8 cellular contexts compared by ENCODE assay signal in the genomic region with DNA sequence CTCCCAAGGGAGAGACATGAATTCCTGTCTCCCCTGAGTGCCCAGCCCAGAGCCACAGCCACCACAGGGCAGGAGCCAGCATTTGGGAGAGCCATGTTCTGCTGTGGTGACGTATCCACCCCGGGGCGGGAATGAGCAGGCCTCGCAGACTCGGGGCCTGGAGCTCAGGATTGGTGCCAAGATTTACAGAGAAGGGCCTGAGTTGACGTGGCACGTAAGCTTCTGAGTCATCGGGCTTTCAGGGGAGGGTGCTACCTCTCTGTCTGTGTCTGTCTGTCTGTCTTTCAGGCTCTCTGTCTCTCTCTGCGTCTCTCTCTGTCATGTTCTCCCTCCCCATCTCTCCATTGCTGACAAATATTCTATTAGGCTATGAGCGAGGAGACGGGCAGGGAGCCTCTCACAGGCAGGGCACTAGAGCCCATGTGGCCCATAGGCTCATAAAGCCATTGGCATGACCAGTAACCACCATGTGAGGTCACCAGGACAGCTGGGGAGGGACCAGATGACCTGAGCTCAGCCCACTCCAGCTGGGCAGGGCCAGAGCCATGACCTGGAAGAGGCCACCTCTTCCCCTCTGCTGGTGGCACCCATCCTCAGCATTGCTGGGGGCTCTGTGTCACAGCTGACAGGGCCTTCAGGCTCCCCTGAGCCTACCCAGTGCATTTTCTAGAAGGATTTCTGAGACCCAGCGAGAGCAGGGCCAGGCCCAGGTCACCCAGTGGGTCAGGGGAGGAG.
DNase-seq lines count a peak whose midpoint lies in the region; ATAC-seq, FAIRE-seq and TF ChIP-seq lines count a peak whose summit lies in the region.

No MANE protein-coding gene starts in this region.

- DNase-seq in H54 (ENCODE audit: insufficient read length, low spot score): peak; percentile 88
- peak; percentile 70 for DNase-seq in SW480 (ENCODE audit: low spot score)
- peak; percentile 80 for DNase-seq in cardiac septum (ENCODE audit: low spot score)
- DNase-seq in smooth muscle cell of the brain vasculature (ENCODE audit: low read depth, low spot score): peak; percentile 71
- no peak for DNase-seq in iPS-NIHi11 (ENCODE audit: low spot score)
- DNase-seq in effector CD8-positive, alpha-beta T cell (lab: John Stamatoyannopoulos, UW): no peak
- no peak for DNase-seq in pons (ENCODE audit: low spot score)

- FAIRE-seq in H54 (lab: Jason Lieb, UNC): no peak

- intact Hi-C loops in cardiac septum (cut with DNase I): no loop called here

- peak; percentile 31; the same call in 1 of the 2 replicates for TF ChIP-seq POLR2A in H54 (IDR thresholded peaks at IDR 0.05; ENCODE audit: low read depth, low read length)

- no peak for ATAC-seq in GM19467 (IDR thresholded peaks at IDR 0.05; ENCODE audit: unreplicated experiment)

Comparison
In these comparisons a context has a peak if more than half of its experiments do, and no peak if none do; other contexts are left out.
1. DNase-seq: peak in H54 (single experiment), SW480 (single experiment), cardiac septum (single experiment) and smooth muscle cell of the brain vasculature (single experiment); none in iPS-NIHi11 (single experiment), effector CD8-positive, alpha-beta T cell (single experiment) and pons (single experiment).